ENCODE assay signal across 1 cellular context in the genomic region with DNA sequence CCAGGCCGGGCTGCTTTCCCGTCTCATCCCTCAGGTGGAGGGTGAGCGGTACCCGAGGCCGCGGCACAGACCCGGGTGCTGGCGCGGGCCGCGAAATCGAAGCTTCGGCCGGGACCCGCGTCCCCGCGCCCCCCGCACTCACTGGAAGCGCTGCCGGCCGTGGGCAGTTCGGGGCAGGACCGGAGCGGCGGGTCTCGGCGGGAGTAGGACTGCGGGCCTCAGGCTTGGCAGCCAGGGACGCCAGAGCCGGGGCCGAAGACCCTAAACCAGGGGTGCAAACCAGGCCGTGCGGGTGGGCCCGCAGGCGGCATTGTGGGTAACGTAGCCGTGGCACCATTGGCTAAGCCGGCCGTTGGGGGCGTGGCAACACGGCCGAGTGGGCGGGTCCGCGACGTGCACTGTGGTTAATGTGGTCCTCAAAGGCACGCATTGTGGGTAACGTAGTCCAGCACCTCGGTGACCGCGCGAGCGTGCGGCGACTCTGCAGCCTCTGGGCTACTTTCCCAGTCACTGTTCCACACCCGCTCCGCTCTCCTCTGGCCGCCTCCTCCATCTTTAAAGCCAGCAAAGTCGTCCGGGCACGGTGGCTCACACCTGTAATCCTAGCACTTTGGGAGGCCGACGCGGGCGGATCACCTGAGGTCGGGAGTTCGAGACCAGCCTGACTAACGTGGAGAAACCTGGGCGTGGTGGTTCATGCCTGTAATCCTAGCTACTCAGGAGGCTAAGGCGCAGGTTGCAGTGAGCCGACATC.
TF ChIP-seq lines count a peak whose summit lies in the region.

TSS of gene ZNF500 (minus strand) at position 288 of the 754 bp plus-strand sequence. CDS start 1,184 bp downstream, outside the sequence.

TF ChIP-seq in HepG2, 621 proteins besides CTCF, POLR2A, EP300 and RAD21 (continued from another document and continues in another):
- TF ChIP-seq REST (IDR thresholded peaks at IDR 0.05; ENCODE audit: borderline replicate concordance in 1 of 2, low read depth in 1 of 2, low read length in 2 of 2), result no peak
- TF ChIP-seq ZNF12 (CRISPR knock-in tag; IDR thresholded peaks at IDR 0.05), result 0 out of 2 replicates have a peak, but pooled peaks have one; percentile 11
- TF ChIP-seq, protein P1, sequence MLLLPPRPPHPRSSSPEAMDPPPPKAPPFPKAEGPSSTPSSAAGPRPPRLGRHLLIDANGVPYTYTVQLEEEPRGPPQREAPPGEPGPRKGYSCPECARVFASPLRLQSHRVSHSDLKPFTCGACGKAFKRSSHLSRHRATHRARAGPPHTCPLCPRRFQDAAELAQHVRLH (CRISPR knock-in tag; IDR thresholded peaks at IDR 0.05; ENCODE audit: borderline replicate concordance, low read depth), result peak; percentile 86; the same call in 1 of the 2 replicates
- TF ChIP-seq MEF2D (CRISPR knock-in tag; IDR thresholded peaks at IDR 0.05), result peak; percentile 39; the same call in 1 of the 2 replicates
- TF ChIP-seq KMT2A (CRISPR knock-in tag; IDR thresholded peaks at IDR 0.05), result peak; percentile 73; the same call in 1 of the 2 replicates
- TF ChIP-seq, protein P2, sequence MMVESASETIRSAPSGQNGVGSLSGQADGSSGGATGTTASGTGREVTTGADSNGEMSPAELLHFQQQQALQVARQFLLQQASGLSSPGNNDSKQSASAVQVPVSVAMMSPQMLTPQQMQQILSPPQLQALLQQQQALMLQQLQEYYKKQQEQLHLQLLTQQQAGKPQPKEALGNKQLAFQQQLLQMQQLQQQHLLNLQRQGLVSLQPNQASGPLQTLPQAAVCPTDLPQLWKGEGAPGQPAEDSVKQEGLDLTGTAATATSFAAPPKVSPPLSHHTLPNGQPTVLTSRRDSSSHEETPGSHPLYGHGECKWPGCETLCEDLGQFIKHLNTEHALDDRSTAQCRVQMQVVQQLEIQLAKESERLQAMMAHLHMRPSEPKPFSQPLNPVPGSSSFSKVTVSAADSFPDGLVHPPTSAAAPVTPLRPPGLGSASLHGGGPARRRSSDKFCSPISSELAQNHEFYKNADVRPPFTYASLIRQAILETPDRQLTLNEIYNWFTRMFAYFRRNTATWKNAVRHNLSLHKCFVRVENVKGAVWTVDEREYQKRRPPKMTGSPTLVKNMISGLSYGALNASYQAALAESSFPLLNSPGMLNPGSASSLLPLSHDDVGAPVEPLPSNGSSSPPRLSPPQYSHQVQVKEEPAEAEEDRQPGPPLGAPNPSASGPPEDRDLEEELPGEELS (CRISPR knock-in tag; IDR thresholded peaks at IDR 0.05), result no peak
- peak; percentile 84 for TF ChIP-seq KAT8 (CRISPR knock-in tag; IDR thresholded peaks at IDR 0.05)
- no peak for TF ChIP-seq ZFP36L1 (CRISPR knock-in tag; IDR thresholded peaks at IDR 0.05)
- peak; percentile 73; the same call in 1 of the 2 replicates for TF ChIP-seq IKZF5 (CRISPR knock-in tag; IDR thresholded peaks at IDR 0.05)
- peak; percentile 91 for TF ChIP-seq ERF (CRISPR knock-in tag; IDR thresholded peaks at IDR 0.05)
- TF ChIP-seq NPAS2 (CRISPR knock-in tag; IDR thresholded peaks at IDR 0.05; ENCODE audit: borderline replicate concordance), result no peak
- TF ChIP-seq MEIS1 (CRISPR knock-in tag; IDR thresholded peaks at IDR 0.05; ENCODE audit: borderline replicate concordance), result no peak
- 0 out of 2 replicates have a peak, but pooled peaks have one; percentile 40 for TF ChIP-seq ZNF761 (CRISPR knock-in tag; conservative IDR thresholded peaks at IDR 0.05)
- TF ChIP-seq ZNF792 (CRISPR knock-in tag; IDR thresholded peaks at IDR 0.05), result peak; percentile 42; the same call in 1 of the 2 replicates
- no peak for TF ChIP-seq KLF15 (CRISPR knock-in tag; IDR thresholded peaks at IDR 0.05; ENCODE audit: borderline replicate concordance)
- TF ChIP-seq FLYWCH1 (CRISPR knock-in tag; IDR thresholded peaks at IDR 0.05), result no peak
- TF ChIP-seq YEATS2 (CRISPR knock-in tag; IDR thresholded peaks at IDR 0.05; ENCODE audit: borderline replicate concordance), result peak; percentile 88; the same call in 1 of the 2 replicates
- peak; percentile 69 for TF ChIP-seq POLR2G (IDR thresholded peaks at IDR 0.05; ENCODE audit: low read depth, low read length)
- peak; percentile 50; the same call in 1 of the 2 replicates for TF ChIP-seq ZNF543 (CRISPR knock-in tag; IDR thresholded peaks at IDR 0.05)
- TF ChIP-seq ZNF7 (CRISPR knock-in tag; IDR thresholded peaks at IDR 0.05), result no peak
- peak; percentile 38; the same call in 1 of the 2 replicates for TF ChIP-seq TMF1 (CRISPR knock-in tag; IDR thresholded peaks at IDR 0.05; ENCODE audit: low read depth)
- TF ChIP-seq, protein P3, sequence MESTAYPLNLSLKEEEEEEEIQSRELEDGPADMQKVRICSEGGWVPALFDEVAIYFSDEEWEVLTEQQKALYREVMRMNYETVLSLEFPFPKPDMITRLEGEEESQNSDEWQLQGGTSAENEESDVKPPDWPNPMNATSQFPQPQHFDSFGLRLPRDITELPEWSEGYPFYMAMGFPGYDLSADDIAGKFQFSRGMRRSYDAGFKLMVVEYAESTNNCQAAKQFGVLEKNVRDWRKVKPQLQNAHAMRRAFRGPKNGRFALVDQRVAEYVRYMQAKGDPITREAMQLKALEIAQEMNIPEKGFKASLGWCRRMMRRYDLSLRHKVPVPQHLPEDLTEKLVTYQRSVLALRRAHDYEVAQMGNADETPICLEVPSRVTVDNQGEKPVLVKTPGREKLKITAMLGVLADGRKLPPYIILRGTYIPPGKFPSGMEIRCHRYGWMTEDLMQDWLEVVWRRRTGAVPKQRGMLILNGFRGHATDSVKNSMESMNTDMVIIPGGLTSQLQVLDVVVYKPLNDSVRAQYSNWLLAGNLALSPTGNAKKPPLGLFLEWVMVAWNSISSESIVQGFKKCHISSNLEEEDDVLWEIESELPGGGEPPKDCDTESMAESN (CRISPR knock-in tag; conservative IDR thresholded peaks at IDR 0.05), result peak; percentile 90
- TF ChIP-seq CC2D1A (CRISPR knock-in tag; IDR thresholded peaks at IDR 0.05), result no peak
- no peak for TF ChIP-seq ZNF468 (CRISPR knock-in tag; IDR thresholded peaks at IDR 0.05)
- peak; percentile 65 for TF ChIP-seq HDAC2 (CRISPR knock-in tag; IDR thresholded peaks at IDR 0.05)
- no peak for TF ChIP-seq ZNF724P (CRISPR knock-in tag; IDR thresholded peaks at IDR 0.05; ENCODE audit: borderline replicate concordance)
- TF ChIP-seq KDM5B (CRISPR knock-in tag; IDR thresholded peaks at IDR 0.05; ENCODE audit: borderline replicate concordance), result peak; percentile 88
- peak; percentile 94 for TF ChIP-seq RBFOX2 (IDR thresholded peaks at IDR 0.05; ENCODE audit: low read depth, low read length)
- TF ChIP-seq SYNCRIP (IDR thresholded peaks at IDR 0.05; ENCODE audit: insufficient read depth, low read depth, low read length), result no peak
- TF ChIP-seq, protein P4, sequence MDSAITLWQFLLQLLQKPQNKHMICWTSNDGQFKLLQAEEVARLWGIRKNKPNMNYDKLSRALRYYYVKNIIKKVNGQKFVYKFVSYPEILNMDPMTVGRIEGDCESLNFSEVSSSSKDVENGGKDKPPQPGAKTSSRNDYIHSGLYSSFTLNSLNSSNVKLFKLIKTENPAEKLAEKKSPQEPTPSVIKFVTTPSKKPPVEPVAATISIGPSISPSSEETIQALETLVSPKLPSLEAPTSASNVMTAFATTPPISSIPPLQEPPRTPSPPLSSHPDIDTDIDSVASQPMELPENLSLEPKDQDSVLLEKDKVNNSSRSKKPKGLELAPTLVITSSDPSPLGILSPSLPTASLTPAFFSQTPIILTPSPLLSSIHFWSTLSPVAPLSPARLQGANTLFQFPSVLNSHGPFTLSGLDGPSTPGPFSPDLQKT (CRISPR knock-in tag; IDR thresholded peaks at IDR 0.05; ENCODE audit: borderline replicate concordance), result no peak
- no peak for TF ChIP-seq SNRNP70 (IDR thresholded peaks at IDR 0.05; ENCODE audit: low read depth, low read length)
- TF ChIP-seq ZNF160 (CRISPR knock-in tag; IDR thresholded peaks at IDR 0.05), result no peak; the same call in 1 of the 2 replicates
- peak; percentile 51; the same call in 1 of the 2 replicates for TF ChIP-seq FOXO1 (CRISPR knock-in tag; IDR thresholded peaks at IDR 0.05)
- TF ChIP-seq, protein P5, sequence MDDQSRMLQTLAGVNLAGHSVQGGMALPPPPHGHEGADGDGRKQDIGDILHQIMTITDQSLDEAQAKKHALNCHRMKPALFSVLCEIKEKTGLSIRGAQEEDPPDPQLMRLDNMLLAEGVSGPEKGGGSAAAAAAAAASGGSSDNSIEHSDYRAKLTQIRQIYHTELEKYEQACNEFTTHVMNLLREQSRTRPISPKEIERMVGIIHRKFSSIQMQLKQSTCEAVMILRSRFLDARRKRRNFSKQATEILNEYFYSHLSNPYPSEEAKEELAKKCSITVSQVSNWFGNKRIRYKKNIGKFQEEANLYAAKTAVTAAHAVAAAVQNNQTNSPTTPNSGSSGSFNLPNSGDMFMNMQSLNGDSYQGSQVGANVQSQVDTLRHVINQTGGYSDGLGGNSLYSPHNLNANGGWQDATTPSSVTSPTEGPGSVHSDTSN (CRISPR knock-in tag; IDR thresholded peaks at IDR 0.05; ENCODE audit: borderline replicate concordance), result no peak
- no peak for TF ChIP-seq SOX13 (IDR thresholded peaks at IDR 0.05)
- TF ChIP-seq SOX13 (CRISPR knock-in tag; conservative IDR thresholded peaks at IDR 0.05 in 1 of 2, IDR thresholded peaks at IDR 0.05 in 1 of 2), result no peak
- no peak for TF ChIP-seq ZNF660 (CRISPR knock-in tag; IDR thresholded peaks at IDR 0.05; ENCODE audit: borderline replicate concordance, low read depth)
- TF ChIP-seq BATF2 (CRISPR knock-in tag; IDR thresholded peaks at IDR 0.05), result no peak
- TF ChIP-seq NR0B2 (CRISPR knock-in tag; IDR thresholded peaks at IDR 0.05), result peak; percentile 83
- TF ChIP-seq SATB2 (CRISPR knock-in tag; IDR thresholded peaks at IDR 0.05), result no peak
- peak; percentile 99 for TF ChIP-seq THAP11 (CRISPR knock-in tag; IDR thresholded peaks at IDR 0.05)
- no peak for TF ChIP-seq FOXM1 (CRISPR knock-in tag; IDR thresholded peaks at IDR 0.05)
- no peak for TF ChIP-seq ZNF224 (CRISPR knock-in tag; IDR thresholded peaks at IDR 0.05)
- TF ChIP-seq ZNF331 (CRISPR knock-in tag; IDR thresholded peaks at IDR 0.05), result peak; percentile 32; the same call in 1 of the 2 replicates
- peak; percentile 68 for TF ChIP-seq MEIS2 (CRISPR knock-in tag; IDR thresholded peaks at IDR 0.05)
- no peak; the same call in 1 of the 2 replicates for TF ChIP-seq ZC3H13 (CRISPR knock-in tag; IDR thresholded peaks at IDR 0.05)
- TF ChIP-seq, protein P6, sequence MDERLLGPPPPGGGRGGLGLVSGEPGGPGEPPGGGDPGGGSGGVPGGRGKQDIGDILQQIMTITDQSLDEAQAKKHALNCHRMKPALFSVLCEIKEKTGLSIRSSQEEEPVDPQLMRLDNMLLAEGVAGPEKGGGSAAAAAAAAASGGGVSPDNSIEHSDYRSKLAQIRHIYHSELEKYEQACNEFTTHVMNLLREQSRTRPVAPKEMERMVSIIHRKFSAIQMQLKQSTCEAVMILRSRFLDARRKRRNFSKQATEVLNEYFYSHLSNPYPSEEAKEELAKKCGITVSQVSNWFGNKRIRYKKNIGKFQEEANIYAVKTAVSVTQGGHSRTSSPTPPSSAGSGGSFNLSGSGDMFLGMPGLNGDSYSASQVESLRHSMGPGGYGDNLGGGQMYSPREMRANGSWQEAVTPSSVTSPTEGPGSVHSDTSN (CRISPR knock-in tag; IDR thresholded peaks at IDR 0.05), result no peak
- TF ChIP-seq MED1 (CRISPR knock-in tag; IDR thresholded peaks at IDR 0.05), result no peak; the same call in 1 of the 2 replicates
- TF ChIP-seq GATAD1 (CRISPR knock-in tag; IDR thresholded peaks at IDR 0.05), result peak; percentile 92
- TF ChIP-seq ZNF788 (CRISPR knock-in tag; IDR thresholded peaks at IDR 0.05; ENCODE audit: borderline replicate concordance), result peak; percentile 47; the same call in 1 of the 2 replicates
- TF ChIP-seq FOXA3 (CRISPR knock-in tag; IDR thresholded peaks at IDR 0.05), result peak; percentile 25; the same call in 1 of the 2 replicates
- TF ChIP-seq MXI1 (IDR thresholded peaks at IDR 0.05; ENCODE audit: borderline replicate concordance, low read depth, low read length), result peak; percentile 89; the same call in 1 of the 3 replicates
- 0 out of 2 replicates have a peak, but pooled peaks have one; percentile 68 for TF ChIP-seq KLF11 (CRISPR knock-in tag; IDR thresholded peaks at IDR 0.05)
- TF ChIP-seq TBP (CRISPR knock-in tag; IDR thresholded peaks at IDR 0.05), result no peak
